ENCODE assay signal across 18 cellular contexts in the genomic region with DNA sequence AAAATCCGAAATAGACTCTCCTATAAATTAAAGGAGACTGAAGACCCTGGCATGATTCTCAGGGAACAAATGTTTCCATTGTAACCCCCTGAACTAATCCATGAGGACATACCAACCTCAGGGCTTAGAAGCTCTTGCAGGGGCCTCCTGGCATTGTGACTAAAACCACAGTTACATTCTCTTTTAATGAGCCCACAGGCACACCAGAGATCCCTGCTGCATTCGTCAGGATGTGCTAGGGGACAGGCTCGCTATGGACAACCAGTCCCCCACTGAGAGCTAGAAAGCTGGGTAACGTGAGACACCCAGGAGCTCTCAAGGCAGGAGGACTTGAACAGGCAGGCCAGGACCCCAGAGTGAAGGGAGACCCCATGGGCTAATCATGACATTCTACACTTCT.
DNase-seq lines count a peak whose midpoint lies in the region; ATAC-seq and TF ChIP-seq lines count a peak whose summit lies in the region.
"Had no signal": no experiment of that assay in that cellular context is flagged by ENCODE, and none has a peak within 500 bp of the region (broad histone marks: within the 10 kb centered on the region; RNA-seq: fewer than 3 reads in every experiment).

No MANE protein-coding gene starts in this region.

- DNase-seq in EH (ENCODE audit: low read depth) (peak; percentile 60), SJCRH30 (peak; percentile 79 to 90), spleen (peak; percentile 34), MM.1S (no peak), GM10248 (ENCODE audit: extremely low spot score) (no peak)
- DNase-seq in central memory CD8-positive, alpha-beta T cell (ENCODE audit: low spot score in 2 of 2), result no peak
- DNase-seq in activated CD4-positive, alpha-beta T cell treated with anti-CD3 and anti-CD28 coated beads for 48 hours, result no peak
- DNase-seq: CD4-positive, alpha-beta memory T cell; NCI-H1092 treated with DMSO at 0.1 percent for 48 hours; NCI-H1694; NCI-H2107; NCI-H226; NCI-H526; PC-3 had no signal

- no peak for TF ChIP-seq POLR2A in spleen (IDR thresholded peaks at IDR 0.05)

- no peak overlapping the region for H3K4me3 Mint-ChIP-seq in central memory CD8-positive, alpha-beta T cell
- H3K4me3 Mint-ChIP-seq: B cell; CD4-positive, alpha-beta memory T cell; GM23338 had no signal

- H3K79me2 ChIP-seq in MM.1S (ENCODE audit: low read length), result no peaks in the 10 kb centered on the region

- H3K36me3 Mint-ChIP-seq in central memory CD8-positive, alpha-beta T cell (ENCODE audit: insufficient read depth), result peaks cover 4% of the 10 kb centered on the region
- H3K36me3 Mint-ChIP-seq: CD4-positive, alpha-beta memory T cell had no signal

- intact Hi-C loops in spleen (cut with DNase I; ENCODE audit: low total_unique reads), result no loop called here

- peaks cover 17% of the 10 kb centered on the region for H3K4me1 ChIP-seq in SJCRH30
- peaks cover 0 to 15% (median 1%) of the 10 kb centered on the region in 6 donors for H3K4me1 ChIP-seq in spleen
- H3K4me1 ChIP-seq in MM.1S (ENCODE audit: low read length), result no peaks in the 10 kb centered on the region

- no peaks in the 10 kb centered on the region for H3K9me3 Mint-ChIP-seq in central memory CD8-positive, alpha-beta T cell
- H3K9me3 Mint-ChIP-seq: CD4-positive, alpha-beta memory T cell had no signal

- no peak overlapping the region for H3K4me2 ChIP-seq in MM.1S (ENCODE audit: low read depth, low read length)
- H3K4me2 ChIP-seq: GM23338 had no signal

- H3K9me2 ChIP-seq in MM.1S (replicated peaks; ENCODE audit: insufficient read depth, low read length), result no peaks in the 10 kb centered on the region

- H3F3A ChIP-seq in MM.1S (ENCODE audit: insufficient read depth, low read length), result no peaks in the 10 kb centered on the region

- H3K9me3 ChIP-seq in SJCRH30 (replicated peaks) (no peaks in the 10 kb centered on the region), spleen (no peaks in the 10 kb centered on the region), MM.1S (replicated peaks; ENCODE audit: insufficient read depth, low read length) (no peaks in the 10 kb centered on the region)

- H2AFZ ChIP-seq in MM.1S (ENCODE audit: low read length), result no peak overlapping the region
- H2AFZ ChIP-seq: GM23338 had no signal

- H3K4me3 ChIP-seq in SJCRH30, result no peak overlapping the region
- no peak overlapping the region for H3K4me3 ChIP-seq in spleen
- no peak overlapping the region for H3K4me3 ChIP-seq in MM.1S (ENCODE audit: low read length)
- H3K4me3 ChIP-seq: GM23338 had no signal

- no peaks in the 10 kb centered on the region for H3K27me3 ChIP-seq in SJCRH30
- H3K27me3 ChIP-seq in spleen (replicated peaks in 1 of 7), result peaks cover 0 to 31% (median 0%) of the 10 kb centered on the region in 7 donors
- H3K27me3 ChIP-seq in MM.1S (replicated peaks; ENCODE audit: insufficient read depth, low read length), result peaks cover 30% of the 10 kb centered on the region

- ATAC-seq in central memory CD8-positive, alpha-beta T cell (replicated peaks; ENCODE audit: extremely low read depth, poor library complexity, severe bottlenecking), result no peak
- ATAC-seq: GM23338, PC-3, Right ventricle myocardium inferior, SK-N-SH treated with all-trans-retinoic acid at 6 μM for 48 hours had no signal

- H3K36me3 ChIP-seq in SJCRH30 (no peaks in the 10 kb centered on the region), spleen (no peaks in the 10 kb centered on the region), MM.1S (replicated peaks; ENCODE audit: insufficient read depth, low read length) (no peaks in the 10 kb centered on the region)

- H3K27me3 Mint-ChIP-seq in central memory CD8-positive, alpha-beta T cell, result no peaks in the 10 kb centered on the region

- TF ChIP-seq CTCF in spleen (IDR thresholded peaks at IDR 0.05 in 8 of 11, conservative IDR thresholded peaks at IDR 0.05 in 3 of 11) (no peak), MM.1S (IDR thresholded peaks at IDR 0.05; ENCODE audit: low read length) (no peak), GM10248 (IDR thresholded peaks at IDR 0.05; ENCODE audit: control extremely low read depth, extremely low read depth, low read depth, missing control alignments) (no peak)

- H3K9ac ChIP-seq in MM.1S (ENCODE audit: low read length), result no peak overlapping the region

- WGBS in spleen, 5 donors, result 88 to 93% (median 91%) methylated on average over 2 to 4 of the region's 4 CpGs

- peak overlapping the region; percentile 31 for H3K27ac Mint-ChIP-seq in central memory CD8-positive, alpha-beta T cell (ENCODE audit: low read depth)
- H3K27ac Mint-ChIP-seq: B cell, GM23338 had no signal

- POLR2A ChIA-PET in GM10248 (lab: Yijun Ruan, JAX), result no interaction called here

- CTCF ChIA-PET in GM10248 (lab: Yijun Ruan, JAX), result interaction anchor here (1.0 kb wide), 1 partner anchor 8 kb away, joined by 3 read pairs; no protein-coding TSS in a partner anchor

- H3K27ac ChIP-seq in SJCRH30 (no peak overlapping the region), spleen (no peak overlapping the region), MM.1S (ENCODE audit: low read length) (no peak overlapping the region)

- no peaks in the 10 kb centered on the region for H3K4me1 Mint-ChIP-seq in central memory CD8-positive, alpha-beta T cell
- H3K4me1 Mint-ChIP-seq: B cell had no signal

- H4K20me1 ChIP-seq in MM.1S (ENCODE audit: insufficient read depth, low read length), result no peaks in the 10 kb centered on the region

Comparison
In these comparisons a context has a peak if more than half of its experiments do, and no peak if none do; other contexts are left out.
1. DNase-seq: peak in EH (single experiment), SJCRH30 (2 of 2) and spleen (single experiment); none in central memory CD8-positive, alpha-beta T cell (0 of 2), MM.1S (single experiment), GM10248 (single experiment) and activated CD4-positive, alpha-beta T cell treated with anti-CD3 and anti-CD28 coated beads for 48 hours (single experiment).